Comparison of ENCODE assay signal across 9 cellular contexts in the genomic region with DNA sequence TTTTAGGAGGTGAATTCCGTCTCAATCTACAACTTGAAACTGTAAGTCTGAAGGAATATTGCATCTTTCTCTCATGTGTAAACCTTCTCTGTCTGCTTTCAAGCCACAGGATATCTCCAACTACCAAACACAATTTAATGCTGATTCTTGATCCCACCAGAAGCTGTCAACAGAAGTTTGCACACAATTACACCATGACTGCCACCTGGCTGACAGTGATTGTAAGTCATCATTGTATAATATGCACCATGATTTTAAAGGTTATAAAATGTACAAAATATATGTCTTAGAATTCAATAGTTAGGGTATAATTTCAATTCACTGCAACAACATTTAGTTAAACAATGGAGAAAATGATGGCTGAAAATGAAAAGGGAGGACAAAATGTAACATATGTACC. TPM values are rescaled to one million over a fixed set of nuclear protein-coding genes. Genes with fewer than 3 reads are reported as not detected.
DNase-seq lines count a peak whose midpoint lies in the region; ATAC-seq, FAIRE-seq and TF ChIP-seq lines count a peak whose summit lies in the region.
"Had no signal": no experiment of that assay in that cellular context is flagged by ENCODE, and none has a peak within 500 bp of the region (broad histone marks: within the 10 kb centered on the region; RNA-seq: fewer than 3 reads in every experiment).

No MANE protein-coding gene starts in this region.

- POLR2A ChIA-PET in endothelial cell of umbilical vein (lab: Charles Lee) = no interaction called here

- no peak for DNase-seq in natural killer cell
- no peak for DNase-seq in natural killer cell treated with Interleukin-12 subunit alpha and Interleukin-12 subunit beta and Interleukin-15 and Interleukin-18, amount 100 ng/mL, for 72 hours (ENCODE audit: low spot score)
- DNase-seq in NCI-H2196 treated with DMSO at 0.1 percent for 48 hours (lab: John Stamatoyannopoulos, UW; ENCODE audit: unreplicated experiment) = peak; percentile 4
- peak; percentile 20 for DNase-seq in endothelial cell of umbilical vein (ENCODE audit: low read depth, low spot score)
- no peak for DNase-seq in transverse colon
- DNase-seq in epidermal melanocyte (ENCODE audit: insufficient read length, low spot score) = no peak
- no peak for DNase-seq in activated effector memory CD4-positive, alpha-beta T cell treated with anti-CD3 and anti-CD28 coated beads, Interleukin-2, amount 50 U/mL, for 16 hours
- no peak for DNase-seq in tibial artery

- no peak for TF ChIP-seq EP300 in transverse colon (IDR thresholded peaks at IDR 0.05; ENCODE audit: low read depth)

- H3K27me3 Mint-ChIP-seq in natural killer cell (ENCODE audit: low read depth in 2 of 2) = no peaks in the 10 kb centered on the region
- H3K27me3 Mint-ChIP-seq in natural killer cell treated with Interleukin-12 subunit alpha and Interleukin-12 subunit beta and Interleukin-15 and Interleukin-18, amount 100 ng/mL, for 72 hours = no peaks in the 10 kb centered on the region
- H3K27me3 Mint-ChIP-seq: dendritic cell treated with granulocyte-macrophage colony-stimulating factor and Interleukin-4, amounts not matched to agents 40 ng/mL and 50 ng/mL, for 4 days had no signal

- no peak overlapping the region for H3K9ac ChIP-seq in endothelial cell of umbilical vein (replicated peaks; ENCODE audit: extremely low read depth, insufficient read depth, low read length)

- no peak overlapping the region for H2AFZ ChIP-seq in endothelial cell of umbilical vein (ENCODE audit: low read depth, low read length)

- H3K27ac ChIP-seq in endothelial cell of umbilical vein (ENCODE audit: insufficient read depth, low read depth, low read length) = no peak overlapping the region
- H3K27ac ChIP-seq in transverse colon = no peak overlapping the region
- H3K27ac ChIP-seq in tibial artery = no peak overlapping the region

- no peak overlapping the region for H3K4me3 Mint-ChIP-seq in natural killer cell
- no peak overlapping the region for H3K4me3 Mint-ChIP-seq in natural killer cell treated with Interleukin-12 subunit alpha and Interleukin-12 subunit beta and Interleukin-15 and Interleukin-18, amount 100 ng/mL, for 72 hours
- H3K4me3 Mint-ChIP-seq: dendritic cell treated with granulocyte-macrophage colony-stimulating factor and Interleukin-4, amounts not matched to agents 40 ng/mL and 50 ng/mL, for 4 days had no signal

- intact Hi-C loops in natural killer cell (cut with micrococcal nuclease) (loop anchor here (1.0 to 10.0 kb wide), 3 partner anchors 98 to 301 kb away; no protein-coding TSS in a partner anchor), endothelial cell of umbilical vein (cut with micrococcal nuclease) (loop anchor here (1.0 to 2.0 kb wide), 3 partner anchors 98 to 299 kb away; no protein-coding TSS in a partner anchor), transverse colon (cut with DNase I; ENCODE audit: low total_unique reads) (no loop called here), tibial artery (cut with DNase I; ENCODE audit: low total_unique reads) (no loop called here)

- H3K4me1 ChIP-seq in endothelial cell of umbilical vein (ENCODE audit: control insufficient read depth, extremely low read depth, insufficient read depth, low read length) (no peaks in the 10 kb centered on the region), transverse colon (peaks cover 0 to 6% (median 0%) of the 10 kb centered on the region in 4 donors), tibial artery (peaks cover 0 to 19% (median 7%) of the 10 kb centered on the region in 4 donors)

- H3K36me3 ChIP-seq in endothelial cell of umbilical vein (ENCODE audit: control insufficient read depth in 2 of 2, extremely low read depth in 1 of 2, insufficient read depth in 2 of 2, low read length in 2 of 2) = peaks cover 3 to 4% of the 10 kb centered on the region in 2 experiments
- H3K36me3 ChIP-seq in transverse colon = peaks cover 0 to 51% (median 18%) of the 10 kb centered on the region in 4 donors
- peaks cover 46 to 57% (median 55%) of the 10 kb centered on the region in 3 donors for H3K36me3 ChIP-seq in tibial artery

- no peak overlapping the region for H3K4me2 ChIP-seq in endothelial cell of umbilical vein (ENCODE audit: insufficient read depth, low read length)

- H3K9me3 ChIP-seq in endothelial cell of umbilical vein (replicated peaks; ENCODE audit: control insufficient read depth, insufficient read depth, low read length) (no peaks in the 10 kb centered on the region), transverse colon (no peaks in the 10 kb centered on the region), tibial artery (no peaks in the 10 kb centered on the region)

- ATAC-seq in natural killer cell = peak in 2 of 3 donors; percentile 50 to 52
- ATAC-seq in natural killer cell treated with Interleukin-12 subunit alpha and Interleukin-12 subunit beta and Interleukin-15 and Interleukin-18, amount 100 ng/mL, for 72 hours = no peak

- in situ Hi-C loops in transverse colon (cut with MboI; ENCODE audit: low pct_ligation_motif_present in 1 of 4, low pct_unique_long_range_greater_than_20kb in 1 of 4, low sequenced_read_pairs in 3 of 4) = no loop called here

- H3K4me3 ChIP-seq in endothelial cell of umbilical vein (replicated peaks in 1 of 3; ENCODE audit: insufficient read depth in 1 of 3, low read depth in 1 of 3, low read length in 3 of 3) (no peak overlapping the region), transverse colon (no peak overlapping the region), tibial artery (no peak overlapping the region)

- H3K79me2 ChIP-seq in endothelial cell of umbilical vein (ENCODE audit: control insufficient read depth, insufficient read depth, low read length) = no peaks in the 10 kb centered on the region

- TF ChIP-seq POLR2A in endothelial cell of umbilical vein (IDR thresholded peaks at IDR 0.05; ENCODE audit: low read depth, low read length) = no peak
- TF ChIP-seq POLR2A in transverse colon (IDR thresholded peaks at IDR 0.05) = no peak

- no peaks in the 10 kb centered on the region for H3K9me1 ChIP-seq in endothelial cell of umbilical vein (replicated peaks; ENCODE audit: control insufficient read depth, extremely low read depth, insufficient read depth, low read length)

- no peaks in the 10 kb centered on the region for H4K20me1 ChIP-seq in endothelial cell of umbilical vein (replicated peaks; ENCODE audit: control insufficient read depth, extremely low read depth, insufficient read depth, low read length)

- dilution Hi-C loops in endothelial cell of umbilical vein (cut with MboI; ENCODE audit: extremely low pct_ligation_motif_present, low sequenced_read_pairs) = no loop called here

- no TSS peak for BruUV-seq in endothelial cell of umbilical vein (replicated peaks; lab: Mats Ljungman, UMichigan)

- no peaks in the 10 kb centered on the region for H3K4me1 Mint-ChIP-seq in natural killer cell
- H3K4me1 Mint-ChIP-seq in natural killer cell treated with Interleukin-12 subunit alpha and Interleukin-12 subunit beta and Interleukin-15 and Interleukin-18, amount 100 ng/mL, for 72 hours (ENCODE audit: low read depth in 2 of 2) = no peaks in the 10 kb centered on the region

- peak overlapping the region in 1 of 2 donors; percentile 54 for H3K27ac Mint-ChIP-seq in natural killer cell
- H3K27ac Mint-ChIP-seq in natural killer cell treated with Interleukin-12 subunit alpha and Interleukin-12 subunit beta and Interleukin-15 and Interleukin-18, amount 100 ng/mL, for 72 hours = no peak overlapping the region
- H3K27ac Mint-ChIP-seq: dendritic cell treated with granulocyte-macrophage colony-stimulating factor and Interleukin-4, amounts not matched to agents 40 ng/mL and 50 ng/mL, for 4 days had no signal

- WGBS in transverse colon (ENCODE audit: low coverage in 1 of 2), 2 donors = 87 to 100% methylated on average over 1 of the region's 1 CpG

- CTCF ChIA-PET in endothelial cell of umbilical vein (lab: Charles Lee) = interaction anchor here (0.7 to 2.5 kb wide), 9 partner anchors 9 to 613 kb away, joined by 3 to 28 read pairs (median 4); no protein-coding TSS in a partner anchor

- FAIRE-seq in endothelial cell of umbilical vein (lab: Jason Lieb, UNC) = no peak

- H3K36me3 Mint-ChIP-seq in natural killer cell = peaks cover 13% of the 10 kb centered on the region
- H3K36me3 Mint-ChIP-seq in natural killer cell treated with Interleukin-12 subunit alpha and Interleukin-12 subunit beta and Interleukin-15 and Interleukin-18, amount 100 ng/mL, for 72 hours = peaks cover 7% of the 10 kb centered on the region

- TF ChIP-seq CTCF in natural killer cell (IDR thresholded peaks at IDR 0.05) = peak; percentile 23
- TF ChIP-seq CTCF in endothelial cell of umbilical vein (IDR thresholded peaks at IDR 0.05; ENCODE audit: extremely low read depth in 1 of 2, insufficient read depth in 1 of 2, low read depth in 1 of 2, low read length in 2 of 2) = no peak
- peak; percentile 12 to 39 (median 15) for TF ChIP-seq CTCF in transverse colon (IDR thresholded peaks at IDR 0.05)
- no peak for TF ChIP-seq CTCF in tibial artery (IDR thresholded peaks at IDR 0.05)

- H3K9me3 Mint-ChIP-seq in natural killer cell = no peaks in the 10 kb centered on the region
- no peaks in the 10 kb centered on the region for H3K9me3 Mint-ChIP-seq in natural killer cell treated with Interleukin-12 subunit alpha and Interleukin-12 subunit beta and Interleukin-15 and Interleukin-18, amount 100 ng/mL, for 72 hours
- H3K9me3 Mint-ChIP-seq: dendritic cell treated with granulocyte-macrophage colony-stimulating factor and Interleukin-4, amounts not matched to agents 40 ng/mL and 50 ng/mL, for 4 days had no signal

- H3K27me3 ChIP-seq in endothelial cell of umbilical vein (ENCODE audit: control insufficient read depth in 2 of 2, insufficient read depth in 2 of 2, low read length in 2 of 2) (no peaks in the 10 kb centered on the region), transverse colon (no peaks in the 10 kb centered on the region), tibial artery (no peaks in the 10 kb centered on the region)

RNA-seq across cellular contexts. Expression of a gene that starts 18.4 kb away (rescaled TPM):
- total RNA-seq in natural killer cell (10 to 100 TPM; 17.2 to 23.2 (median 18.4) TPM), endothelial cell of umbilical vein (25.7 and 26.0 TPM in 2 replicates), transverse colon (10 to 100 TPM; 29.2 to 55.9 (median 32.4) TPM)
- 10 to 100 TPM; 19.4 to 20.3 TPM for total RNA-seq in natural killer cell treated with Interleukin-12 subunit alpha and Interleukin-12 subunit beta and Interleukin-15 and Interleukin-18, amount 100 ng/mL, for 72 hours
- 8.4 and 10.1 TPM in 2 replicates for polyA plus RNA-seq in endothelial cell of umbilical vein
- polyA plus RNA-seq in endothelial cell of umbilical vein (2011; cell fraction: cytosol; rRNA removed) = 11.1 and 12.0 TPM in 2 replicates
- 21.3 and 32.5 TPM in 2 replicates for polyA plus RNA-seq in endothelial cell of umbilical vein (2011; cell fraction: nucleus; rRNA removed)
- 24.2 and 28.2 TPM in 2 replicates for polyA plus RNA-seq in endothelial cell of umbilical vein (2012)
- 23.2 and 24.3 TPM in 2 replicates for polyA minus RNA-seq in endothelial cell of umbilical vein
- 17.1 TPM for polyA minus RNA-seq in endothelial cell of umbilical vein (2011; cell fraction: cytosol; rRNA and poly(A)+ RNA removed)
- polyA minus RNA-seq in endothelial cell of umbilical vein (2011; cell fraction: nucleus; rRNA and poly(A)+ RNA removed) = 27.4 and 33.0 TPM in 2 replicates

RNA-seq across cellular contexts. Expression of a gene that starts 18.9 kb away (rescaled TPM):
- 10 to 100 TPM; 18.1 to 25.0 (median 20.6) TPM for total RNA-seq in natural killer cell
- total RNA-seq in natural killer cell treated with Interleukin-12 subunit alpha and Interleukin-12 subunit beta and Interleukin-15 and Interleukin-18, amount 100 ng/mL, for 72 hours = 10 to 100 TPM; 13.5 to 26.5 TPM
- 8.2 and 10.7 TPM in 2 replicates for total RNA-seq in endothelial cell of umbilical vein
- polyA plus RNA-seq in endothelial cell of umbilical vein = 2.7 and 4.1 TPM in 2 replicates
- polyA plus RNA-seq in endothelial cell of umbilical vein (2011; cell fraction: cytosol; rRNA removed) = 4.0 and 4.1 TPM in 2 replicates
- 6.5 and 7.0 TPM in 2 replicates for polyA plus RNA-seq in endothelial cell of umbilical vein (2011; cell fraction: nucleus; rRNA removed)
- 4.9 and 7.2 TPM in 2 replicates for polyA plus RNA-seq in endothelial cell of umbilical vein (2012)
- polyA minus RNA-seq in endothelial cell of umbilical vein = 6.9 and 12.6 TPM in 2 replicates
- polyA minus RNA-seq in endothelial cell of umbilical vein (2011; cell fraction: cytosol; rRNA and poly(A)+ RNA removed) = 11.5 TPM
- polyA minus RNA-seq in endothelial cell of umbilical vein (2011; cell fraction: nucleus; rRNA and poly(A)+ RNA removed) = 22.6 and 27.6 TPM in 2 replicates
- total RNA-seq in transverse colon = 10 to 100 TPM in 3 of 4 donors, 1 to 10 TPM in 1; 4.5 to 57.9 (median 15.4) TPM

Comparison
In these comparisons a context has a peak if more than half of its experiments do, and no peak if none do; other contexts are left out.
1. ATAC-seq: peak in natural killer cell (2 of 3); none in natural killer cell treated with Interleukin-12 subunit alpha and Interleukin-12 subunit beta and Interleukin-15 and Interleukin-18, amount 100 ng/mL, for 72 hours (0 of 2).
2. DNase-seq: peak in NCI-H2196 treated with DMSO at 0.1 percent for 48 hours (single experiment) and endothelial cell of umbilical vein (single experiment); none in natural killer cell (single experiment), natural killer cell treated with Interleukin-12 subunit alpha and Interleukin-12 subunit beta and Interleukin-15 and Interleukin-18, amount 100 ng/mL, for 72 hours (single experiment), transverse colon (single experiment), epidermal melanocyte (single experiment), activated effector memory CD4-positive, alpha-beta T cell treated with anti-CD3 and anti-CD28 coated beads, Interleukin-2, amount 50 U/mL, for 16 hours (single experiment) and tibial artery (0 of 2).
3. CTCF ChIP-seq: peak in natural killer cell (single experiment) and transverse colon (5 of 5); none in endothelial cell of umbilical vein (0 of 2) and tibial artery (0 of 2).
4. intact Hi-C loops: an anchor here in natural killer cell (1.0 to 10.0 kb wide) and endothelial cell of umbilical vein (1.0 to 2.0 kb wide); none called in transverse colon and tibial artery.